Comparison of ENCODE assay signal across 23 cellular contexts in the genomic region with DNA sequence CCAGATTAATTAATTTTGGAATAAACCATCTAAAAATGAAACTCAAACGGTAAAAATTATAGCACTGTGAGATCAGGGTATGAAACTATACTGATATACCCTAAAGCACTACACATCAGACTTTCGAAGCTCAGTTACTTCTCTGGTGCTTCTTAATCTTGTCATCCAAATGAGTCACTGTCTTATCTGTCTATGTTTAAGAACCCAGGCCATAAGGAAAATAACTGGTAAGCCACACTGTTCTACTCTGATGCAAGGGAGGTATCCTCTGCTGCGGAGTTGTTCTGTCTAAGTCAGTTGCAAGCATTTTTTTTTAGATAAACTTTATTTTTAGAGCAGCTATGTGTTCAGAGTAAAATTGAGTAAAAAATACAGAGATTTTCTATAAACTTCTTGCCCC.
"Had no signal": no experiment of that assay in that cellular context is flagged by ENCODE, and none has a peak within 500 bp of the region (broad histone marks: within the 10 kb centered on the region; RNA-seq: fewer than 3 reads in every experiment).

No MANE protein-coding gene starts in this region.

- H3K4me3 ChIP-seq: body of pancreas, cardiac muscle cell, heart left ventricle, lower lobe of right lung, mucosa of descending colon, right atrium auricular region, spleen, tibial nerve had no signal

- H3K27me3 ChIP-seq: body of pancreas, cardiac muscle cell, right atrium auricular region, spleen, tibial nerve had no signal

- H3K9me3 ChIP-seq: body of pancreas, lower lobe of right lung, mucosa of descending colon, right atrium auricular region, tibial nerve had no signal

- H3K27ac ChIP-seq: body of pancreas, cardiac muscle cell, heart left ventricle, lower lobe of right lung, right atrium auricular region, spleen, tibial nerve had no signal

- ATAC-seq: activated CD4-positive, alpha-beta T cell treated with anti-CD3 and anti-CD28 coated beads for 36 hours; activated CD8-positive, alpha-beta memory T cell treated with anti-CD3 and anti-CD28 coated beads, Interleukin-2, amount 10 ng/mL, durations not matched to agents 7 days and 5 days; activated CD8-positive, alpha-beta T cell treated with anti-CD3 and anti-CD28 coated beads, Interleukin-2, amount 10 ng/mL, durations not matched to agents 7 days and 5 days; activated naive CD8-positive, alpha-beta T cell treated with anti-CD3 and anti-CD28 coated beads, Interleukin-2, amount 50 U/mL, for 24 hours; body of pancreas; effector memory CD8-positive, alpha-beta T cell; heart left ventricle; left lobe of liver; lower lobe of right lung; mucosa of descending colon; natural killer cell treated with Interleukin-12 subunit alpha and Interleukin-12 subunit beta and Interleukin-15 and Interleukin-18, amount 100 ng/mL, for 72 hours had no signal

- H3K36me3 ChIP-seq: cardiac muscle cell, heart left ventricle, lower lobe of right lung, right atrium auricular region, spleen, tibial nerve had no signal

- H3K4me1 ChIP-seq: body of pancreas, heart left ventricle, lower lobe of right lung, right atrium auricular region, spleen, tibial nerve had no signal

- DNase-seq: activated B cell treated with CpG ODN at 0.5 μM for 24 hours; activated CD4-positive, alpha-beta T cell treated with anti-CD3 and anti-CD28 coated beads for 36 hours; activated CD8-positive, alpha-beta memory T cell treated with anti-CD3 and anti-CD28 coated beads, Interleukin-2, amount 10 ng/mL, durations not matched to agents 7 days and 5 days; activated CD8-positive, alpha-beta T cell treated with anti-CD3 and anti-CD28 coated beads, Interleukin-2, amount 10 ng/mL, durations not matched to agents 7 days and 5 days; activated naive CD8-positive, alpha-beta T cell treated with anti-CD3 and anti-CD28 coated beads, Interleukin-2, amount 50 U/mL, for 24 hours; activated T-cell treated with anti-CD3 and anti-CD28 coated beads, Interleukin-2, amount 50 U/mL, for 48 hours; body of pancreas; cortex of kidney; effector memory CD8-positive, alpha-beta T cell; erythroblast; foreskin fibroblast; heart left ventricle; kidney glomerular epithelial cell; lower lobe of right lung; mucosa of descending colon; spleen; stimulated activated naive CD4-positive, alpha-beta T cell treated with Interleukin-2 at 50 U/mL for 16 hours; T-helper 2 cell had no signal
